Comparison of ENCODE assay signal across 38 cellular contexts in genomic region chr2:78576409-78576808, GRCh38.
"Had no signal": no experiment of that assay in that cellular context is flagged by ENCODE, and none has a peak within 500 bp of the region (broad histone marks: within the 10 kb centered on the region; RNA-seq: fewer than 3 reads in every experiment).

No MANE protein-coding gene starts in this region.

- H3K4me3 Mint-ChIP-seq: activated naive CD4-positive, alpha-beta T cell treated with anti-CD3 and anti-CD28 coated beads for 36 hours; activated naive CD4-positive, alpha-beta T cell treated with anti-CD3 and anti-CD28 coated beads, Interleukin-2, amount 10 ng/mL, durations not matched to agents 7 days and 5 days; activated naive CD4-positive, alpha-beta T cell treated with anti-CD3 and anti-CD28 coated beads, Interleukin-2, amount 50 U/mL, for 24 hours; activated naive CD8-positive, alpha-beta T cell; activated naive CD8-positive, alpha-beta T cell treated with anti-CD3 and anti-CD28 coated beads for 36 hours; activated naive CD8-positive, alpha-beta T cell treated with anti-CD3 and anti-CD28 coated beads, Interleukin-2, amount 10 ng/mL, durations not matched to agents 7 days and 5 days; activated naive CD8-positive, alpha-beta T cell treated with anti-CD3 and anti-CD28 coated beads, Interleukin-2, amount 50 U/mL, for 24 hours; activated T-cell treated with anti-CD3 and anti-CD28 coated beads, Interleukin-2, amount 50 U/mL, for 24 hours; activated T-cell treated with anti-CD3 and anti-CD28 coated beads, Interleukin-2, amount 50 U/mL, for 4 hours; activated T-cell treated with anti-CD3 and anti-CD28 coated beads, Interleukin-2, amount 50 U/mL, for 72 hours; activated T-helper 1 cell treated with anti-CD3 and anti-CD28 coated beads, Interleukin-12 subunit alpha, Interleukin-12 subunit beta, Interleukin-2, Interleukin-4 antibody, amounts not matched to agents 30 ng/mL and 10 ng/mL and 1 ng/mL, durations not matched to agents 14 hours and 24 hours and 36 hours; activated T-helper 17 cell treated with anti-CD3 and anti-CD28 coated beads, Interleukin-2, amount 50 U/mL, for 72 hours; brain; central memory CD8-positive, alpha-beta T cell had no signal

- H3K27ac ChIP-seq: adrenal gland, ascending aorta, body of pancreas, brain microvascular endothelial cell, breast epithelium, cardiac muscle cell had no signal

- H3K36me3 ChIP-seq: adrenal gland, ascending aorta, brain microvascular endothelial cell, breast epithelium, cardiac muscle cell had no signal

- H3K4me3 ChIP-seq: adrenal gland, ascending aorta, body of pancreas, breast epithelium, cardiac muscle cell had no signal

- DNase-seq: activated effector memory CD4-positive, alpha-beta T cell treated with anti-CD3 and anti-CD28 coated beads, Interleukin-2, amount 50 U/mL, for 16 hours; activated effector memory CD4-positive, alpha-beta T cell treated with Interleukin-2 at 50 U/mL for 16 hours; activated gamma-delta T cell; activated gamma-delta T cell treated with Interleukin-2 at 50 U/mL for 16 hours; activated naive CD4-positive, alpha-beta T cell; activated naive CD4-positive, alpha-beta T cell treated with anti-CD3 and anti-CD28 coated beads for 36 hours; activated naive CD4-positive, alpha-beta T cell treated with anti-CD3 and anti-CD28 coated beads, Interleukin-2, amount 10 ng/mL, durations not matched to agents 7 days and 5 days; activated naive CD4-positive, alpha-beta T cell treated with anti-CD3 and anti-CD28 coated beads, Interleukin-2, amount 50 U/mL, for 16 hours; activated naive CD4-positive, alpha-beta T cell treated with Interleukin-2 at 50 U/mL for 16 hours; activated naive CD8-positive, alpha-beta T cell treated with anti-CD3 and anti-CD28 coated beads for 36 hours; activated naive CD8-positive, alpha-beta T cell treated with anti-CD3 and anti-CD28 coated beads, Interleukin-2, amount 10 ng/mL, durations not matched to agents 7 days and 5 days; activated naive CD8-positive, alpha-beta T cell treated with anti-CD3 and anti-CD28 coated beads, Interleukin-2, amount 50 U/mL, for 24 hours; activated T-cell treated with anti-CD3 and anti-CD28 coated beads, Interleukin-2, amount 50 U/mL, for 1 hour; activated T-cell treated with anti-CD3 and anti-CD28 coated beads, Interleukin-2, amount 50 U/mL, for 24 hours; activated T-cell treated with anti-CD3 and anti-CD28 coated beads, Interleukin-2, amount 50 U/mL, for 4 hours; activated T-cell treated with anti-CD3 and anti-CD28 coated beads, Interleukin-2, amount 50 U/mL, for 48 hours; activated T-cell treated with anti-CD3 and anti-CD28 coated beads, Interleukin-2, amount 50 U/mL, for 72 hours; adrenal gland; amniotic stem cell; amygdala; anterior cingulate cortex; aorta; body of pancreas; brain microvascular endothelial cell; caudate nucleus; central memory CD4-positive, alpha-beta T cell; cerebellar nuclear complex had no signal

- H3K4me1 Mint-ChIP-seq: activated naive CD4-positive, alpha-beta T cell treated with anti-CD3 and anti-CD28 coated beads, Interleukin-2, amount 10 ng/mL, durations not matched to agents 7 days and 5 days; activated naive CD4-positive, alpha-beta T cell treated with anti-CD3 and anti-CD28 coated beads, Interleukin-2, amount 50 U/mL, for 24 hours; activated naive CD8-positive, alpha-beta T cell treated with anti-CD3 and anti-CD28 coated beads for 36 hours; activated naive CD8-positive, alpha-beta T cell treated with anti-CD3 and anti-CD28 coated beads, Interleukin-2, amount 10 ng/mL, durations not matched to agents 7 days and 5 days; activated naive CD8-positive, alpha-beta T cell treated with anti-CD3 and anti-CD28 coated beads, Interleukin-2, amount 50 U/mL, for 24 hours; activated T-helper 17 cell treated with anti-CD3 and anti-CD28 coated beads, Interleukin-2, amount 50 U/mL, for 72 hours; brain; central memory CD8-positive, alpha-beta T cell had no signal

- H3K9me3 Mint-ChIP-seq: activated naive CD4-positive, alpha-beta T cell treated with anti-CD3 and anti-CD28 coated beads, Interleukin-2, amount 10 ng/mL, durations not matched to agents 7 days and 5 days; activated naive CD4-positive, alpha-beta T cell treated with anti-CD3 and anti-CD28 coated beads, Interleukin-2, amount 50 U/mL, for 24 hours; activated naive CD8-positive, alpha-beta T cell treated with anti-CD3 and anti-CD28 coated beads for 36 hours; central memory CD8-positive, alpha-beta T cell had no signal

- H3K36me3 Mint-ChIP-seq: activated naive CD4-positive, alpha-beta T cell treated with anti-CD3 and anti-CD28 coated beads, Interleukin-2, amount 10 ng/mL, durations not matched to agents 7 days and 5 days; activated naive CD4-positive, alpha-beta T cell treated with anti-CD3 and anti-CD28 coated beads, Interleukin-2, amount 50 U/mL, for 24 hours; activated naive CD4-positive, alpha-beta T cell treated with anti-CD3 and anti-CD28 coated beads, Interleukin-2, amount 50 U/mL, for 72 hours; activated naive CD8-positive, alpha-beta T cell; activated naive CD8-positive, alpha-beta T cell treated with anti-CD3 and anti-CD28 coated beads for 36 hours; activated naive CD8-positive, alpha-beta T cell treated with anti-CD3 and anti-CD28 coated beads, Interleukin-2, amount 10 ng/mL, durations not matched to agents 7 days and 5 days; brain had no signal

- H3K27me3 Mint-ChIP-seq: activated naive CD4-positive, alpha-beta T cell treated with anti-CD3 and anti-CD28 coated beads, Interleukin-2, amount 10 ng/mL, durations not matched to agents 7 days and 5 days; activated naive CD4-positive, alpha-beta T cell treated with anti-CD3 and anti-CD28 coated beads, Interleukin-2, amount 50 U/mL, for 24 hours; activated naive CD8-positive, alpha-beta T cell; activated naive CD8-positive, alpha-beta T cell treated with anti-CD3 and anti-CD28 coated beads for 36 hours; activated naive CD8-positive, alpha-beta T cell treated with anti-CD3 and anti-CD28 coated beads, Interleukin-2, amount 10 ng/mL, durations not matched to agents 7 days and 5 days; activated naive CD8-positive, alpha-beta T cell treated with anti-CD3 and anti-CD28 coated beads, Interleukin-2, amount 50 U/mL, for 24 hours; activated T-cell treated with anti-CD3 and anti-CD28 coated beads, Interleukin-2, amount 50 U/mL, for 24 hours; activated T-helper 17 cell treated with anti-CD3 and anti-CD28 coated beads, Interleukin-2, amount 50 U/mL, for 72 hours; brain; central memory CD8-positive, alpha-beta T cell had no signal

- H3K27me3 ChIP-seq: adrenal gland, ascending aorta, body of pancreas, brain microvascular endothelial cell, breast epithelium, cardiac muscle cell had no signal

- H3K9me3 ChIP-seq: adrenal gland, ascending aorta, body of pancreas, breast epithelium had no signal

- H3K4me1 ChIP-seq: adrenal gland, ascending aorta, body of pancreas, breast epithelium had no signal

- H3K27ac Mint-ChIP-seq: activated naive CD4-positive, alpha-beta T cell treated with anti-CD3 and anti-CD28 coated beads for 36 hours; activated naive CD4-positive, alpha-beta T cell treated with anti-CD3 and anti-CD28 coated beads, Interleukin-2, amount 10 ng/mL, durations not matched to agents 7 days and 5 days; activated naive CD4-positive, alpha-beta T cell treated with anti-CD3 and anti-CD28 coated beads, Interleukin-2, amount 50 U/mL, for 24 hours; activated naive CD4-positive, alpha-beta T cell treated with anti-CD3 and anti-CD28 coated beads, Interleukin-2, amount 50 U/mL, for 72 hours; activated naive CD8-positive, alpha-beta T cell; activated naive CD8-positive, alpha-beta T cell treated with anti-CD3 and anti-CD28 coated beads for 36 hours; activated naive CD8-positive, alpha-beta T cell treated with anti-CD3 and anti-CD28 coated beads, Interleukin-2, amount 10 ng/mL, durations not matched to agents 7 days and 5 days; activated naive CD8-positive, alpha-beta T cell treated with anti-CD3 and anti-CD28 coated beads, Interleukin-2, amount 50 U/mL, for 24 hours; activated T-cell treated with anti-CD3 and anti-CD28 coated beads, Interleukin-2, amount 50 U/mL, for 24 hours; activated T-cell treated with anti-CD3 and anti-CD28 coated beads, Interleukin-2, amount 50 U/mL, for 72 hours; activated T-helper 1 cell treated with anti-CD3 and anti-CD28 coated beads, Interleukin-12 subunit alpha, Interleukin-12 subunit beta, Interleukin-2, Interleukin-4 antibody, amounts not matched to agents 30 ng/mL and 10 ng/mL and 1 ng/mL, durations not matched to agents 14 hours and 24 hours and 36 hours; activated T-helper 17 cell treated with anti-CD3 and anti-CD28 coated beads, Interleukin-2, amount 50 U/mL, for 72 hours; activated T-helper 2 cell treated with anti-CD3 and anti-CD28 coated beads, Interferon-gamma antibody, Interleukin-2, Interleukin-4, amounts not matched to agents 10 μg/mL and 5 μg/mL and 100 μg/mL, durations not matched to agents 14 hours and 24 hours and 36 hours; brain had no signal

- ATAC-seq: activated naive CD4-positive, alpha-beta T cell treated with anti-CD3 and anti-CD28 coated beads, Interleukin-2, amount 50 U/mL, for 72 hours; activated naive CD8-positive, alpha-beta T cell treated with anti-CD3 and anti-CD28 coated beads, Interleukin-2, amount 50 U/mL, for 24 hours; activated T-cell treated with anti-CD3 and anti-CD28 coated beads, Interleukin-2, amount 50 U/mL, for 4 hours; activated T-cell treated with anti-CD3 and anti-CD28 coated beads, Interleukin-2, amount 50 U/mL, for 72 hours; activated T-helper 17 cell treated with anti-CD3 and anti-CD28 coated beads, Interleukin-2, amount 50 U/mL, for 72 hours; body of pancreas had no signal
